22 cellular contexts compared by ENCODE assay signal in the genomic region with DNA sequence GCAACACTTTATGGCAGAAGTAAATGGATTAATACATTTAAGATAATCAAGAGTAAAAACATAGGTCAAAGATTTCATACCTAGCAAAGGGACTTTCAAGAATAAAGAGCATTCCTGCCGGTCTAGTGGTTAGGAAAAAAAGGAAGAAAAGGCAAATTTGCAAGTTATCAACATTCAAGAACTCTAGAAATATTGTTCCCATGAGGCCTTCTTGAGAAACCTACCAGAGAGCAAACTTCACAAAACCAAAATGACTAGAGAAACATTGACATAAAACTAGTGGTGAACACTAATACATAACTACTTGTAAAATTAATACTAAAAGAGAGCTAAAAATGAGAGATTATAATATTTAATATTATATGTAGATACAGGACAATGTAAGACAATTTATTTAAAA.
"Had no signal": no experiment of that assay in that cellular context is flagged by ENCODE, and none has a peak within 500 bp of the region (broad histone marks: within the 10 kb centered on the region; RNA-seq: fewer than 3 reads in every experiment).

No MANE protein-coding gene starts in this region.

- DNase-seq: cerebellar nuclear complex; dorsolateral prefrontal cortex; effector CD8-positive, alpha-beta T cell; endodermal cell; foreskin fibroblast; gastrocnemius medialis; heart left ventricle; left cardiac atrium; left lung; mesendoderm; midbrain; naive thymus-derived CD4-positive, alpha-beta T cell; right lobe of liver; stimulated activated CD4-positive, alpha-beta T cell treated with anti-CD3 and anti-CD28 coated beads, Interleukin-2, amount 100 ng/mL, for 24 hours; stimulated activated CD4-positive, alpha-beta T cell treated with anti-CD3 and anti-CD28 coated beads, Interleukin-4, amount 100 ng/mL, for 24 hours; stimulated activated naive CD4-positive, alpha-beta T cell treated with Interleukin-2 at 50 U/mL for 16 hours; stomach; thyroid gland; trophoblast cell had no signal

- H3K4me2 ChIP-seq: hepatocyte, neural progenitor cell had no signal

- H3K9ac ChIP-seq: neural progenitor cell, parathyroid adenoma had no signal

- H2AFZ ChIP-seq: hepatocyte, neural progenitor cell, parathyroid adenoma had no signal

- H3K9me3 ChIP-seq: gastrocnemius medialis, heart left ventricle, left lung, right lobe of liver, stomach, thyroid gland had no signal

- H3K4me3 ChIP-seq: dorsolateral prefrontal cortex, gastrocnemius medialis, heart left ventricle, hepatocyte, left lung, neural progenitor cell, right lobe of liver, stomach, thyroid gland had no signal

- H3K27me3 ChIP-seq: dorsolateral prefrontal cortex, gastrocnemius medialis, heart left ventricle, hepatocyte, left lung, neural progenitor cell, right lobe of liver, stomach, thyroid gland had no signal

- H3K27ac ChIP-seq: dorsolateral prefrontal cortex, gastrocnemius medialis, heart left ventricle, hepatocyte, left lung, neural progenitor cell, parathyroid adenoma, right lobe of liver, stomach, thyroid gland had no signal

- H3K79me2 ChIP-seq: hepatocyte, parathyroid adenoma had no signal

- H3K36me3 ChIP-seq: gastrocnemius medialis, heart left ventricle, left lung, neural progenitor cell, right lobe of liver, stomach, thyroid gland had no signal

- H3K4me1 ChIP-seq: gastrocnemius medialis, heart left ventricle, left lung, parathyroid adenoma, right lobe of liver, thyroid gland had no signal
